ENCODE assay signal across 9 cellular contexts in the genomic region with DNA sequence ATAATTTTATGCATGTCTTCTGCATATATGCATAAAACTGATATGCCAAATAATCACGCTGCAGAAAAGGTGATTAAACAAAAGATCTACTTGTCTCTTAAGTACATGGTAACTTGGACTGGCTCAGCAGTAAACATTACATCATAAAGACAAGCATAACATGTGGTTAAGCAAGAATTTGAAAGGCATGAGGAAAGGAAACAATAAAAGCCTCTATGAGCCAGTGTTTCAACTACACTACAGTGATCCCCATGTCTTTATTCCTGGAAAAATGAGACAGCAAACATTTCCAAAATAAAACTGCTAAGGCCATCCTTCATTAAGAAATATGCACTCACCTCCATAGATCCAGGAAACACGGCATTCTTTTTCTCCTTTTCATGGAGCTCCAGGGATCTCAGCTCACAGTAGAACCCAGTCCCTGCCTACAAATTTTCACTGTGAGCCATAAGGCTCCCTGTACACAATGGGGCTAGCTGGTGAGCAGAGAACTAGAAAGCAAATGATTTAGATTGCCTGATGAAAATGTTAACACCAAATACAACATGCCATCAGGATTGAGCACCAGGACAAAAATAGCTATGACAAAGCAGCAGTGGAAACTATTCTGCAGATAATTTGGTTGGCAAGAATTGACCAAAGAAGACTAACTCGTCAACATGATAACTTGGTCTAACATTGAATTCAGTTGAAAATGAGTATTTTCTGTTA.
A peak's percentile ranks its signal among the peaks of the same experiment; 100 is the strongest.
DNase-seq lines count a peak whose midpoint lies in the region; ATAC-seq, FAIRE-seq and TF ChIP-seq lines count a peak whose summit lies in the region.
"Had no signal": no experiment of that assay in that cellular context is flagged by ENCODE, and none has a peak within 500 bp of the region (broad histone marks: within the 10 kb centered on the region; RNA-seq: fewer than 3 reads in every experiment).

No MANE protein-coding gene starts in this region.

- H3K36me3 ChIP-seq in astrocyte (ENCODE audit: insufficient read depth, low read length): no peaks in the 10 kb centered on the region
- H3K36me3 ChIP-seq in keratinocyte (ENCODE audit: control insufficient read depth in 2 of 2, extremely low read depth in 1 of 2, insufficient read depth in 2 of 2, low read length in 2 of 2): no peaks in the 10 kb centered on the region

- no peak for ATAC-seq in naive thymus-derived CD8-positive, alpha-beta T cell
- no peak for ATAC-seq in HG02981 (IDR thresholded peaks at IDR 0.05; ENCODE audit: unreplicated experiment)

- H3K79me2 ChIP-seq in astrocyte (ENCODE audit: insufficient read depth, low read length): no peaks in the 10 kb centered on the region
- H3K79me2 ChIP-seq in keratinocyte (ENCODE audit: control insufficient read depth, insufficient read depth, low read length): no peaks in the 10 kb centered on the region

- H4K20me1 ChIP-seq in astrocyte (ENCODE audit: insufficient read depth, low read length) (no peaks in the 10 kb centered on the region), keratinocyte (ENCODE audit: control insufficient read depth, extremely low read depth, insufficient read depth, low read length) (no peaks in the 10 kb centered on the region)

- FAIRE-seq in astrocyte (lab: Jason Lieb, UNC) (peak; percentile 95), keratinocyte (lab: Jason Lieb, UNC) (peak; percentile 85)

- H3K9me3 ChIP-seq in astrocyte (ENCODE audit: insufficient read depth, low read depth, low read length): no peaks in the 10 kb centered on the region
- no peaks in the 10 kb centered on the region for H3K9me3 ChIP-seq in keratinocyte (ENCODE audit: control insufficient read depth, low read depth, low read length)

- DNase-seq in AG04449 (ENCODE audit: low read depth, low spot score) (peak; percentile 64), HuH-7 (ENCODE audit: low spot score) (peak; percentile 13), astrocyte (ENCODE audit: low read depth) (peak; percentile 95), keratinocyte (ENCODE audit: low read depth, low spot score) (peak; percentile 15), SK-N-DZ (ENCODE audit: low spot score) (no peak)
- no peak for DNase-seq in naive thymus-derived CD8-positive, alpha-beta T cell
- no peak for DNase-seq in activated naive CD4-positive, alpha-beta T cell (lab: John Stamatoyannopoulos, UW)
- DNase-seq: T-helper 9 cell had no signal

- CTCF ChIA-PET in AG04449 (lab: Yijun Ruan, JAX): no interaction called here

- dilution Hi-C loops in keratinocyte (cut with MboI; ENCODE audit: extremely low pct_ligation_motif_present, low sequenced_read_pairs): no loop called here

- peak overlapping the region; percentile 98 for H3K27ac Mint-ChIP-seq in astrocyte (ENCODE audit: unreplicated experiment)
- no peak overlapping the region for H3K27ac Mint-ChIP-seq in naive thymus-derived CD8-positive, alpha-beta T cell

- no peaks in the 10 kb centered on the region for H3K27me3 ChIP-seq in astrocyte (ENCODE audit: insufficient read depth, low read length)
- no peaks in the 10 kb centered on the region for H3K27me3 ChIP-seq in keratinocyte (ENCODE audit: control insufficient read depth, extremely low read depth, insufficient read depth, low read length)

- no peaks in the 10 kb centered on the region for H3K27me3 Mint-ChIP-seq in astrocyte (ENCODE audit: low read depth, unreplicated experiment)
- no peaks in the 10 kb centered on the region for H3K27me3 Mint-ChIP-seq in naive thymus-derived CD8-positive, alpha-beta T cell

- H3K27ac ChIP-seq in astrocyte (ENCODE audit: low read depth, low read length) (peak overlapping the region; percentile 92), keratinocyte (ENCODE audit: control insufficient read depth, insufficient read depth, low read length) (no peak overlapping the region)

- no peak overlapping the region for H3K4me3 ChIP-seq in AG04449 (ENCODE audit: low read depth, low read length)
- H3K4me3 ChIP-seq in astrocyte (ENCODE audit: insufficient read depth, low read depth, low read length): no peak overlapping the region
- H3K4me3 ChIP-seq in keratinocyte (ENCODE audit: control insufficient read depth in 2 of 3, extremely low read depth in 1 of 3, insufficient read depth in 2 of 3, low read depth in 1 of 3, low read length in 3 of 3): no peak overlapping the region

- H3K36me3 Mint-ChIP-seq in astrocyte (ENCODE audit: low read depth, unreplicated experiment): no peaks in the 10 kb centered on the region
- peaks cover 0 to 1% (median 0%) of the 10 kb centered on the region in 3 donors for H3K36me3 Mint-ChIP-seq in naive thymus-derived CD8-positive, alpha-beta T cell

- peak overlapping the region; percentile 7 for H3K4me3 Mint-ChIP-seq in astrocyte (ENCODE audit: unreplicated experiment)
- no peak overlapping the region for H3K4me3 Mint-ChIP-seq in naive thymus-derived CD8-positive, alpha-beta T cell

- H3K4me2 ChIP-seq in astrocyte (ENCODE audit: low read length) (peak overlapping the region; percentile 79), keratinocyte (ENCODE audit: control insufficient read depth, extremely low read depth, insufficient read depth, low read depth, low read length) (no peak overlapping the region)

- TF ChIP-seq CTCF in AG04449 (IDR thresholded peaks at IDR 0.05; ENCODE audit: insufficient read depth, low read length, missing control alignments): no peak
- TF ChIP-seq CTCF in astrocyte (IDR thresholded peaks at IDR 0.05; ENCODE audit: insufficient read depth, low read depth, low read length): no peak
- no peak for TF ChIP-seq CTCF in keratinocyte (optimal IDR thresholded peaks at IDR 0.05 in 1 of 3, IDR thresholded peaks at IDR 0.05 in 1 of 3, conservative IDR thresholded peaks at IDR 0.05 in 1 of 3; ENCODE audit: extremely low read depth in 1 of 3, insufficient read depth in 2 of 3, low read length in 3 of 3)

- H2AFZ ChIP-seq in astrocyte (ENCODE audit: low read depth, low read length) (peak overlapping the region; percentile 39), keratinocyte (ENCODE audit: control insufficient read depth, low read length) (peak overlapping the region; percentile 0)

- H3K9me1 ChIP-seq in keratinocyte (ENCODE audit: control insufficient read depth, extremely low read depth, insufficient read depth, low read length): no peaks in the 10 kb centered on the region

- peaks cover 13% of the 10 kb centered on the region for H3K9me3 Mint-ChIP-seq in astrocyte (ENCODE audit: unreplicated experiment)
- peaks cover 0 to 44% (median 5%) of the 10 kb centered on the region in 9 donors for H3K9me3 Mint-ChIP-seq in naive thymus-derived CD8-positive, alpha-beta T cell

- H3K4me1 ChIP-seq in astrocyte (ENCODE audit: insufficient read depth, low read length) (peaks cover 13% of the 10 kb centered on the region), keratinocyte (ENCODE audit: control insufficient read depth, extremely low read depth, insufficient read depth, low read length) (no peaks in the 10 kb centered on the region)

- peaks cover 14% of the 10 kb centered on the region for H3K4me1 Mint-ChIP-seq in astrocyte (ENCODE audit: low read depth, unreplicated experiment)
- H3K4me1 Mint-ChIP-seq in naive thymus-derived CD8-positive, alpha-beta T cell: no peaks in the 10 kb centered on the region

- POLR2A ChIA-PET in AG04449 (lab: Yijun Ruan, JAX): no interaction called here
- POLR2A ChIA-PET in naive thymus-derived CD8-positive, alpha-beta T cell (lab: Charles Lee): no interaction called here

- H3K9ac ChIP-seq in astrocyte (ENCODE audit: low read length): peak overlapping the region; percentile 77
- no peak overlapping the region for H3K9ac ChIP-seq in keratinocyte (ENCODE audit: control insufficient read depth, extremely low read depth, insufficient read depth, low read length)

Comparison
In these comparisons a context has a peak if more than half of its experiments do, and no peak if none do; other contexts are left out.
1. DNase-seq: peak in AG04449 (single experiment), HuH-7 (single experiment), astrocyte (single experiment) and keratinocyte (single experiment); none in naive thymus-derived CD8-positive, alpha-beta T cell (0 of 10), activated naive CD4-positive, alpha-beta T cell (0 of 4) and SK-N-DZ (single experiment).